Comparison of ENCODE assay signal across 8 cellular contexts in the genomic region with DNA sequence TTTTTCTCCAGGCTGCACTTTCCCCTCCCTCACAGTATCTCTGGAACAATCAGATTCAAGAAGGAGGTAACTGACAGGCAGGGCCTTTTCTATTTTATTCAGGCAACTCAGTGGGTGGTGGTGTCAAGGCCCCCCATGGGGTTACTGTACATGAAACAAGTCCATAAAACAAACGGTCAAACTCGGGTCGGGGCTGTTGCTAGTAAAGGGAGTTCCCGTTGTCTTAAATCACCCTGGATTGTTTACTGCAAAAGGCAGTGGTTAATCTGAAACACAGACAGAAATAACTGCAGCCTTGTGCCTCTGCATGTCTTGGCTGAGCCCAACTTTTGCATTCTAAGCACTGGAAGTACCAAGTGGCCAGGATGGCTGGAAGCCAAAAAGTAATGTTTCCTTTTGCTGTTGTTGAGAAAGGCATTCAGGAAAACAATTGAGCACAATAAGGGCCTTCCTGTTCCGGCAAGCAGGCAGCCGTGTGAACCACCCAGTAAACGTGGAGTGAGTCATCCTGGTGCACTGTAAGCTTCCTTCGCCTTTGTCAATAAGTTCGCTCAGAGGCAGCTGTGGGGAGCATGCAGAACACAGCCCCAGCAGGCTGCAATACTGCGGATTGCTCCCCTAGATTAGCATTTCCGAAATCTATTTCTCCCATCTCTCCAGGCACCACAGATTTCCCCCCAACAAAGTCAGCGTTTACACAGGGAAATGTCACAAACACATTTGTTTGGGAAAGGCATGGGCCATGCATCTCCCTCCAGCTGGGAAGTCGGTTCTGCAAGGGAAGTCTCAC.
A peak's percentile ranks its signal among the peaks of the same experiment; 100 is the strongest.
DNase-seq lines count a peak whose midpoint lies in the region; ATAC-seq and TF ChIP-seq lines count a peak whose summit lies in the region.

No MANE protein-coding gene starts in this region.

- H3K4me3 ChIP-seq in HEK293 (ENCODE audit: low read depth, low read length) (no peak overlapping the region), duodenal mucosa (ENCODE audit: low read depth in 1 of 2, low read length in 2 of 2) (no peak overlapping the region), lower lobe of right lung (no peak overlapping the region)

- no peak overlapping the region for H3K9ac ChIP-seq in duodenal mucosa (ENCODE audit: low read depth in 1 of 2, low read length in 2 of 2)

- peak; percentile 96 for DNase-seq in GM04504 (ENCODE audit: low read depth)
- peak; percentile 99 for DNase-seq in M059J (ENCODE audit: low read depth)
- peak; percentile 50 for DNase-seq in activated CD4-positive, alpha-beta T cell treated with anti-CD3 and anti-CD28 coated beads for 48 hours
- DNase-seq in lower lobe of right lung, result peak; percentile 71
- peak; percentile 12 to 16 for DNase-seq in stimulated activated CD8-positive, alpha-beta memory T cell treated with anti-CD3 and anti-CD28 coated beads, Interleukin-15, amount 100 ng/mL, for 48 hours (ENCODE audit: low read depth in 2 of 2)
- DNase-seq in NCI-H1092 (lab: John Stamatoyannopoulos, UW), result no peak

- H3K27me3 ChIP-seq in duodenal mucosa (ENCODE audit: control insufficient read depth in 1 of 2, insufficient read depth in 2 of 2, low read length in 2 of 2) (no peaks in the 10 kb centered on the region), lower lobe of right lung (ENCODE audit: low read depth) (no peaks in the 10 kb centered on the region)

- H3K4me1 ChIP-seq in HEK293 (ENCODE audit: control insufficient read depth, insufficient read depth, low read length) (peaks cover 12% of the 10 kb centered on the region), duodenal mucosa (ENCODE audit: control insufficient read depth in 1 of 2, insufficient read depth in 2 of 2, low read length in 2 of 2) (peaks cover 31 to 33% of the 10 kb centered on the region in 2 donors), lower lobe of right lung (peaks cover 13% of the 10 kb centered on the region)

- peak; percentile 95 to 97 for ATAC-seq in lower lobe of right lung

- CTCF ChIA-PET in HEK293 (lab: Yijun Ruan, JAX), result interaction anchor here (0.7 kb wide), 1 partner anchor 376 kb away, joined by 3 read pairs; no protein-coding TSS in a partner anchor

- H3K27ac ChIP-seq in HEK293 (ENCODE audit: extremely low read depth, low read depth, low read length) (peak overlapping the region; percentile 88), duodenal mucosa (ENCODE audit: low read depth, low read length) (peak overlapping the region; percentile 64), lower lobe of right lung (peak overlapping the region; percentile 13)

- TF ChIP-seq CTCF in HEK293 (tag by site-specific recombination; IDR thresholded peaks at IDR 0.05) (no peak), lower lobe of right lung (IDR thresholded peaks at IDR 0.05) (no peak)

- POLR2A ChIA-PET in HEK293 (lab: Yijun Ruan, JAX), result no interaction called here

- intact Hi-C loops in lower lobe of right lung (cut with DNase I), result no loop called here

- no peaks in the 10 kb centered on the region for H3K36me3 ChIP-seq in HEK293 (ENCODE audit: control insufficient read depth in 2 of 2, insufficient read depth in 1 of 2, low read length in 2 of 2)
- H3K36me3 ChIP-seq in duodenal mucosa (ENCODE audit: control insufficient read depth in 1 of 2, insufficient read depth in 2 of 2, low read length in 2 of 2), result no peaks in the 10 kb centered on the region
- H3K36me3 ChIP-seq in lower lobe of right lung, result no peaks in the 10 kb centered on the region

- no peaks in the 10 kb centered on the region for H3K9me3 ChIP-seq in HEK293 (ENCODE audit: control insufficient read depth, insufficient read depth, low read depth, low read length)
- no peaks in the 10 kb centered on the region for H3K9me3 ChIP-seq in duodenal mucosa (ENCODE audit: control insufficient read depth in 1 of 2, low read length in 2 of 2)
- H3K9me3 ChIP-seq in lower lobe of right lung, result no peaks in the 10 kb centered on the region

TF ChIP-seq in HEK293, 187 proteins besides CTCF, POLR2A, EP300 and RAD21 (continues in another document):
- TF ChIP-seq, protein P1, sequence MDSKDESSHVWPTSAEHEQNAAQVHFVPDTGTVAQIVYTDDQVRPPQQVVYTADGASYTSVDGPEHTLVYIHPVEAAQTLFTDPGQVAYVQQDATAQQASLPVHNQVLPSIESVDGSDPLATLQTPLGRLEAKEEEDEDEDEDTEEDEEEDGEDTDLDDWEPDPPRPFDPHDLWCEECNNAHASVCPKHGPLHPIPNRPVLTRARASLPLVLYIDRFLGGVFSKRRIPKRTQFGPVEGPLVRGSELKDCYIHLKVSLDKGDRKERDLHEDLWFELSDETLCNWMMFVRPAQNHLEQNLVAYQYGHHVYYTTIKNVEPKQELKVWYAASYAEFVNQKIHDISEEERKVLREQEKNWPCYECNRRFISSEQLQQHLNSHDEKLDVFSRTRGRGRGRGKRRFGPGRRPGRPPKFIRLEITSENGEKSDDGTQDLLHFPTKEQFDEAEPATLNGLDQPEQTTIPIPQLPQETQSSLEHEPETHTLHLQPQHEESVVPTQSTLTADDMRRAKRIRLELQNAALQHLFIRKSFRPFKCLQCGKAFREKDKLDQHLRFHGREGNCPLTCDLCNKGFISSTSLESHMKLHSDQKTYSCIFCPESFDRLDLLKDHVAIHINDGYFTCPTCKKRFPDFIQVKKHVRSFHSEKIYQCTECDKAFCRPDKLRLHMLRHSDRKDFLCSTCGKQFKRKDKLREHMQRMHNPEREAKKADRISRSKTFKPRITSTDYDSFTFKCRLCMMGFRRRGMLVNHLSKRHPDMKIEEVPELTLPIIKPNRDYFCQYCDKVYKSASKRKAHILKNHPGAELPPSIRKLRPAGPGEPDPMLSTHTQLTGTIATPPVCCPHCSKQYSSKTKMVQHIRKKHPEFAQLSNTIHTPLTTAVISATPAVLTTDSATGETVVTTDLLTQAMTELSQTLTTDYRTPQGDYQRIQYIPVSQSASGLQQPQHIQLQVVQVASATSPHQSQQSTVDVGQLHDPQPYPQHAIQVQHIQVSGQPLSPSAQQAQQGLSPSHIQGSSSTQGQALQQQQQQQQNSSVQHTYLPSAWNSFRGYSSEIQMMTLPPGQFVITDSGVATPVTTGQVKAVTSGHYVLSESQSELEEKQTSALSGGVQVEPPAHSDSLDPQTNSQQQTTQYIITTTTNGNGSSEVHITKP (tag by site-specific recombination; IDR thresholded peaks at IDR 0.05), result peak; percentile 63
- TF ChIP-seq SP7 (tag by site-specific recombination; IDR thresholded peaks at IDR 0.05) (0 out of 2 replicates have a peak, but pooled peaks have one; percentile 49), GLIS1 (tag by site-specific recombination; IDR thresholded peaks at IDR 0.05) (peak; percentile 34; the same call in 1 of the 2 replicates), HOXD13 (CRISPR knock-in tag; IDR thresholded peaks at IDR 0.05; ENCODE audit: borderline replicate concordance) (peak; percentile 39; the same call in 1 of the 2 replicates), OSR2 (tag by site-specific recombination; IDR thresholded peaks at IDR 0.05) (0 out of 2 replicates have a peak, but pooled peaks have one; percentile 16), ZIC2 (tag by site-specific recombination; IDR thresholded peaks at IDR 0.05) (peak; percentile 36), ZNF48 (tag by site-specific recombination; IDR thresholded peaks at IDR 0.05) (no peak), GFI1B (tag by site-specific recombination; IDR thresholded peaks at IDR 0.05) (no peak)
- TF ChIP-seq, protein P2, sequence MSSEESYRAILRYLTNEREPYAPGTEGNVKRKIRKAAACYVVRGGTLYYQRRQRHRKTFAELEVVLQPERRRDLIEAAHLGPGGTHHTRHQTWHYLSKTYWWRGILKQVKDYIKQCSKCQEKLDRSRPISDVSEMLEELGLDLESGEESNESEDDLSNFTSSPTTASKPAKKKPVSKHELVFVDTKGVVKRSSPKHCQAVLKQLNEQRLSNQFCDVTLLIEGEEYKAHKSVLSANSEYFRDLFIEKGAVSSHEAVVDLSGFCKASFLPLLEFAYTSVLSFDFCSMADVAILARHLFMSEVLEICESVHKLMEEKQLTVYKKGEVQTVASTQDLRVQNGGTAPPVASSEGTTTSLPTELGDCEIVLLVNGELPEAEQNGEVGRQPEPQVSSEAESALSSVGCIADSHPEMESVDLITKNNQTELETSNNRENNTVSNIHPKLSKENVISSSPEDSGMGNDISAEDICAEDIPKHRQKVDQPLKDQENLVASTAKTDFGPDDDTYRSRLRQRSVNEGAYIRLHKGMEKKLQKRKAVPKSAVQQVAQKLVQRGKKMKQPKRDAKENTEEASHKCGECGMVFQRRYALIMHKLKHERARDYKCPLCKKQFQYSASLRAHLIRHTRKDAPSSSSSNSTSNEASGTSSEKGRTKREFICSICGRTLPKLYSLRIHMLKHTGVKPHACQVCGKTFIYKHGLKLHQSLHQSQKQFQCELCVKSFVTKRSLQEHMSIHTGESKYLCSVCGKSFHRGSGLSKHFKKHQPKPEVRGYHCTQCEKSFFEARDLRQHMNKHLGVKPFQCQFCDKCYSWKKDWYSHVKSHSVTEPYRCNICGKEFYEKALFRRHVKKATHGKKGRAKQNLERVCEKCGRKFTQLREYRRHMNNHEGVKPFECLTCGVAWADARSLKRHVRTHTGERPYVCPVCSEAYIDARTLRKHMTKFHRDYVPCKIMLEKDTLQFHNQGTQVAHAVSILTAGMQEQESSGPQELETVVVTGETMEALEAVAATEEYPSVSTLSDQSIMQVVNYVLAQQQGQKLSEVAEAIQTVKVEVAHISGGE (tag by site-specific recombination; conservative IDR thresholded peaks at IDR 0.05; ENCODE audit: low read depth), result 0 out of 2 replicates have a peak, but pooled peaks have one; percentile 31
- TF ChIP-seq, protein P3, sequence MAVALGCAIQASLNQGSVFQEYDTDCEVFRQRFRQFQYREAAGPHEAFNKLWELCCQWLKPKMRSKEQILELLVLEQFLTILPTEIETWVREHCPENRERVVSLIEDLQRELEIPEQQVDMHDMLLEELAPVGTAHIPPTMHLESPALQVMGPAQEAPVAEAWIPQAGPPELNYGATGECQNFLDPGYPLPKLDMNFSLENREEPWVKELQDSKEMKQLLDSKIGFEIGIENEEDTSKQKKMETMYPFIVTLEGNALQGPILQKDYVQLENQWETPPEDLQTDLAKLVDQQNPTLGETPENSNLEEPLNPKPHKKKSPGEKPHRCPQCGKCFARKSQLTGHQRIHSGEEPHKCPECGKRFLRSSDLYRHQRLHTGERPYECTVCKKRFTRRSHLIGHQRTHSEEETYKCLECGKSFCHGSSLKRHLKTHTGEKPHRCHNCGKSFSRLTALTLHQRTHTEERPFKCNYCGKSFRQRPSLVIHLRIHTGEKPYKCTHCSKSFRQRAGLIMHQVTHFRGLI (tag by site-specific recombination; IDR thresholded peaks at IDR 0.05), result peak; percentile 80
- TF ChIP-seq, protein P4, sequence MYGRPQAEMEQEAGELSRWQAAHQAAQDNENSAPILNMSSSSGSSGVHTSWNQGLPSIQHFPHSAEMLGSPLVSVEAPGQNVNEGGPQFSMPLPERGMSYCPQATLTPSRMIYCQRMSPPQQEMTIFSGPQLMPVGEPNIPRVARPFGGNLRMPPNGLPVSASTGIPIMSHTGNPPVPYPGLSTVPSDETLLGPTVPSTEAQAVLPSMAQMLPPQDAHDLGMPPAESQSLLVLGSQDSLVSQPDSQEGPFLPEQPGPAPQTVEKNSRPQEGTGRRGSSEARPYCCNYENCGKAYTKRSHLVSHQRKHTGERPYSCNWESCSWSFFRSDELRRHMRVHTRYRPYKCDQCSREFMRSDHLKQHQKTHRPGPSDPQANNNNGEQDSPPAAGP (tag by site-specific recombination; IDR thresholded peaks at IDR 0.05), result no peak

Comparison
In these comparisons a context has a peak if more than half of its experiments do, and no peak if none do; other contexts are left out.
1. H3K27ac ChIP-seq: peak in every context shown above with its lines; median percentile 88 in HEK293; 64 in duodenal mucosa; 13 in lower lobe of right lung.